ENCODE assay signal across 27 cellular contexts in genomic region chr1:99691175-99691574, GRCh38. TPM values are rescaled to one million over a fixed set of nuclear protein-coding genes. Genes with fewer than 3 reads are reported as not detected.
DNase-seq lines count a peak whose midpoint lies in the region; FAIRE-seq and TF ChIP-seq lines count a peak whose summit lies in the region.
"Had no signal": no experiment of that assay in that cellular context is flagged by ENCODE, and none has a peak within 500 bp of the region (broad histone marks: within the 10 kb centered on the region; RNA-seq: fewer than 3 reads in every experiment).

No MANE protein-coding gene starts in this region.

- in situ Hi-C loops in transverse colon (cut with MboI; ENCODE audit: low pct_ligation_motif_present in 1 of 4, low pct_unique_long_range_greater_than_20kb in 1 of 4, low sequenced_read_pairs in 3 of 4), result loop anchor here in 2 of 4 donors (25.0 kb wide), 1 partner anchor 504 kb away; no protein-coding TSS in a partner anchor
- in situ Hi-C loops in HAP-1 (cut with MboI; ENCODE audit: low sequenced_read_pairs), result no loop called here

- H3K9me3 Mint-ChIP-seq in astrocyte (ENCODE audit: unreplicated experiment), result no peaks in the 10 kb centered on the region
- H3K9me3 Mint-ChIP-seq: activated naive CD4-positive, alpha-beta T cell treated with anti-CD3 and anti-CD28 coated beads, Interleukin-2, amount 10 ng/mL, durations not matched to agents 7 days and 5 days; dendritic cell treated with granulocyte-macrophage colony-stimulating factor and Interleukin-4, amounts not matched to agents 40 ng/mL and 50 ng/mL, for 4 days; neural crest cell; WTC11 had no signal

- H3K36me3 ChIP-seq in astrocyte (ENCODE audit: insufficient read depth, low read length) (no peaks in the 10 kb centered on the region), parathyroid adenoma (ENCODE audit: control insufficient read depth, insufficient read depth, low read length) (no peaks in the 10 kb centered on the region), transverse colon (no peaks in the 10 kb centered on the region), HAP-1 (replicated peaks) (no peaks in the 10 kb centered on the region)

- no peak overlapping the region for H3K27ac Mint-ChIP-seq in astrocyte (ENCODE audit: unreplicated experiment)
- H3K27ac Mint-ChIP-seq: activated naive CD4-positive, alpha-beta T cell treated with anti-CD3 and anti-CD28 coated beads, Interleukin-2, amount 10 ng/mL, durations not matched to agents 7 days and 5 days; dendritic cell treated with granulocyte-macrophage colony-stimulating factor and Interleukin-4, amounts not matched to agents 40 ng/mL and 50 ng/mL, for 4 days; progenitor cell of endocrine pancreas; WTC11 had no signal

- H3K27ac ChIP-seq in astrocyte (ENCODE audit: low read depth, low read length) (no peak overlapping the region), parathyroid adenoma (peak overlapping the region; percentile 36), transverse colon (no peak overlapping the region)
- H3K27ac ChIP-seq: epithelial cell of prostate, RWPE1 had no signal

- H2AFZ ChIP-seq in astrocyte (ENCODE audit: low read depth, low read length) (no peak overlapping the region), parathyroid adenoma (no peak overlapping the region)

- H3K27me3 ChIP-seq in astrocyte (ENCODE audit: insufficient read depth, low read length) (no peaks in the 10 kb centered on the region), parathyroid adenoma (ENCODE audit: control insufficient read depth, insufficient read depth, low read length) (no peaks in the 10 kb centered on the region), transverse colon (no peaks in the 10 kb centered on the region), HAP-1 (ENCODE audit: low read depth) (peaks cover under 1% of the 10 kb centered on the region; the same call in 1 of the 2 replicates)

- no peak for DNase-seq in D721Med (ENCODE audit: insufficient read length, low spot score)
- no peak for DNase-seq in astrocyte (ENCODE audit: low read depth)
- peak; percentile 98 for DNase-seq in glomerular endothelial cell (ENCODE audit: extremely low read depth, low read depth, low spot score)
- DNase-seq in GM10248 (ENCODE audit: extremely low spot score), result no peak
- DNase-seq in transverse colon, result no peak
- no peak for DNase-seq in HAP-1 (ENCODE audit: low spot score in 2 of 2)
- DNase-seq: activated CD4-positive, alpha-beta T cell treated with anti-CD3 and anti-CD28 coated beads, Interleukin-2, amount 50 U/mL, for 1 hour; activated naive CD4-positive, alpha-beta T cell treated with anti-CD3 and anti-CD28 coated beads, Interleukin-2, amount 10 ng/mL, durations not matched to agents 7 days and 5 days; caudate nucleus; lower lobe of right lung; NCI-H1105; NCI-H2029 treated with DMSO at 0.1 percent for 48 hours; NCI-H345; NCI-H748 treated with DMSO at 0.1 percent for 48 hours; small intestine; stimulated activated CD4-positive, alpha-beta T cell treated with anti-CD3 and anti-CD28 coated beads, Interleukin-2, amount 100 ng/mL, for 24 hours; substantia nigra; T-helper 9 cell had no signal

- no peak overlapping the region for H3K4me2 ChIP-seq in astrocyte (ENCODE audit: low read length)
- H3K4me2 ChIP-seq in parathyroid adenoma (ENCODE audit: low read length), result no peak overlapping the region

- no peaks in the 10 kb centered on the region for H3K4me1 ChIP-seq in astrocyte (ENCODE audit: insufficient read depth, low read length)
- peaks cover 9% of the 10 kb centered on the region for H3K4me1 ChIP-seq in parathyroid adenoma
- H3K4me1 ChIP-seq in transverse colon, result no peaks in the 10 kb centered on the region
- no peaks in the 10 kb centered on the region for H3K4me1 ChIP-seq in HAP-1
- H3K4me1 ChIP-seq: lower lobe of right lung had no signal

- TF ChIP-seq CTCF in D721Med (IDR thresholded peaks at IDR 0.05; ENCODE audit: insufficient read depth, missing control alignments) (no peak), astrocyte (IDR thresholded peaks at IDR 0.05; ENCODE audit: insufficient read depth, low read depth, low read length) (no peak), parathyroid adenoma (IDR thresholded peaks at IDR 0.05) (no peak), GM10248 (IDR thresholded peaks at IDR 0.05; ENCODE audit: control extremely low read depth, extremely low read depth, low read depth, missing control alignments) (no peak), transverse colon (IDR thresholded peaks at IDR 0.05) (no peak)

- no peaks in the 10 kb centered on the region for H3K9me3 ChIP-seq in astrocyte (ENCODE audit: insufficient read depth, low read depth, low read length)
- H3K9me3 ChIP-seq in parathyroid adenoma (ENCODE audit: control insufficient read depth, low read length), result no peaks in the 10 kb centered on the region
- no peaks in the 10 kb centered on the region for H3K9me3 ChIP-seq in transverse colon
- H3K9me3 ChIP-seq in HAP-1, result no peaks in the 10 kb centered on the region
- H3K9me3 ChIP-seq: lower lobe of right lung had no signal

- peak; percentile 48 for FAIRE-seq in D721Med (lab: Jason Lieb, UNC)
- FAIRE-seq in astrocyte (lab: Jason Lieb, UNC), result peak; percentile 78
- FAIRE-seq: frontal cortex, islet of Langerhans, small intestine had no signal

- intact Hi-C loops in transverse colon (cut with DNase I; ENCODE audit: low total_unique reads), result no loop called here

- peaks cover 3% of the 10 kb centered on the region for H3K27me3 Mint-ChIP-seq in astrocyte (ENCODE audit: low read depth, unreplicated experiment)
- H3K27me3 Mint-ChIP-seq: progenitor cell of endocrine pancreas had no signal

- no peak overlapping the region for H3K4me3 Mint-ChIP-seq in astrocyte (ENCODE audit: unreplicated experiment)
- H3K4me3 Mint-ChIP-seq: activated naive CD4-positive, alpha-beta T cell treated with anti-CD3 and anti-CD28 coated beads, Interleukin-2, amount 10 ng/mL, durations not matched to agents 7 days and 5 days; dendritic cell treated with granulocyte-macrophage colony-stimulating factor and Interleukin-4, amounts not matched to agents 40 ng/mL and 50 ng/mL, for 4 days; neural crest cell; WTC11 had no signal

- no peak overlapping the region for H3K4me3 ChIP-seq in astrocyte (ENCODE audit: insufficient read depth, low read depth, low read length)
- no peak overlapping the region for H3K4me3 ChIP-seq in parathyroid adenoma (ENCODE audit: low read depth, low read length)
- H3K4me3 ChIP-seq in transverse colon, result no peak overlapping the region
- no peak overlapping the region for H3K4me3 ChIP-seq in HAP-1
- H3K4me3 ChIP-seq: lower lobe of right lung had no signal

- CTCF ChIA-PET in GM10248 (lab: Yijun Ruan, JAX), result interaction anchor here (1.2 to 2.9 kb wide), 2 partner anchors 11 to 32 kb away, joined by 3 to 9 read pairs; no protein-coding TSS in a partner anchor

- H4K20me1 ChIP-seq in astrocyte (ENCODE audit: insufficient read depth, low read length), result no peaks in the 10 kb centered on the region

- no peak for TF ChIP-seq EP300 in transverse colon (IDR thresholded peaks at IDR 0.05; ENCODE audit: low read depth)

- no peak for TF ChIP-seq POLR2A in transverse colon (IDR thresholded peaks at IDR 0.05)

- H3K79me2 ChIP-seq in astrocyte (ENCODE audit: insufficient read depth, low read length), result no peaks in the 10 kb centered on the region
- H3K79me2 ChIP-seq in parathyroid adenoma, result no peaks in the 10 kb centered on the region

- POLR2A ChIA-PET in GM10248 (lab: Yijun Ruan, JAX), result no interaction called here

- H3K4me1 Mint-ChIP-seq in astrocyte (ENCODE audit: low read depth, unreplicated experiment), result peaks cover 11% of the 10 kb centered on the region
- H3K4me1 Mint-ChIP-seq: activated naive CD4-positive, alpha-beta T cell treated with anti-CD3 and anti-CD28 coated beads, Interleukin-2, amount 10 ng/mL, durations not matched to agents 7 days and 5 days; neural crest cell; WTC11 had no signal

- H3K9ac ChIP-seq in astrocyte (ENCODE audit: low read length) (no peak overlapping the region), parathyroid adenoma (no peak overlapping the region)

- no peaks in the 10 kb centered on the region for H3K36me3 Mint-ChIP-seq in astrocyte (ENCODE audit: low read depth, unreplicated experiment)
- H3K36me3 Mint-ChIP-seq: activated naive CD4-positive, alpha-beta T cell treated with anti-CD3 and anti-CD28 coated beads, Interleukin-2, amount 10 ng/mL, durations not matched to agents 7 days and 5 days; WTC11 had no signal

- WGBS in transverse colon (ENCODE audit: low coverage in 1 of 2), 2 donors, result 82 to 92% methylated on average over 2 of the region's 2 CpGs

RNA-seq across cellular contexts. Expression of gene PALMD, which starts 45.3 kb away (rescaled TPM):
- total RNA-seq in astrocyte (0.41 and 0.58 TPM in 2 replicates), glomerular endothelial cell (83.9 and 122 TPM in 2 replicates), transverse colon (1 to 10 TPM; 1.9 to 4.4 (median 2.9) TPM)

Comparison
In these comparisons a context has a peak if more than half of its experiments do, and no peak if none do; other contexts are left out.
1. RNA of gene PALMD, which starts 45.3 kb away (total RNA-seq): 83.9 to 122 TPM in glomerular endothelial cell; 1.9 to 4.4 TPM in transverse colon and 0.41 to 0.58 TPM in astrocyte; every median in the first group is over 10 times any median in the second.